Comparison of ENCODE assay signal across 8 cellular contexts in genomic region chr14:61698216-61698980, GRCh38. TPM values are rescaled to one million over a fixed set of nuclear protein-coding genes. Genes with fewer than 3 reads are reported as not detected.
DNase-seq lines count a peak whose midpoint lies in the region; ATAC-seq and TF ChIP-seq lines count a peak whose summit lies in the region.

No MANE protein-coding gene starts in this region.

- peaks cover 3% of the 10 kb centered on the region for H3K27me3 Mint-ChIP-seq in activated naive CD8-positive, alpha-beta T cell treated with anti-CD3 and anti-CD28 coated beads, Interleukin-2, amount 50 U/mL, for 24 hours

- H3K9me3 ChIP-seq in lung (ENCODE audit: control insufficient read depth in 2 of 2, insufficient read depth in 1 of 2, low read length in 1 of 2) = no peaks in the 10 kb centered on the region

- H3K4me3 ChIP-seq in AG04449 (ENCODE audit: low read depth, low read length) (peak overlapping the region; percentile 87), HFF-Myc (replicated peaks; ENCODE audit: low read depth, low read length) (peak overlapping the region; percentile 79), lung (peak overlapping the region; percentile 8)

- peak overlapping the region in 1 of 2 donors; percentile 21 for H3K27ac ChIP-seq in lung (ENCODE audit: low read depth in 1 of 2, low read length in 1 of 2)

- no peaks in the 10 kb centered on the region for H3K36me3 ChIP-seq in lung (ENCODE audit: control insufficient read depth in 2 of 2, insufficient read depth in 2 of 2, low read length in 2 of 2)

- CTCF ChIA-PET in AG04449 (lab: Yijun Ruan, JAX) = interaction anchor here (1.0 to 2.3 kb wide), 5 partner anchors 136 to 236 kb away, joined by 3 to 11 read pairs (median 3); no protein-coding TSS in a partner anchor

- DNase-seq in AG04449 (ENCODE audit: low read depth, low spot score) (no peak), HFF-Myc (ENCODE audit: extremely low read depth, low read depth) (no peak), lung (ENCODE audit: low spot score) (no peak), HPDE6-E6E7 (ENCODE audit: extremely low spot score) (no peak), H4 (ENCODE audit: low spot score) (no peak)
- DNase-seq in activated naive CD8-positive, alpha-beta T cell treated with anti-CD3 and anti-CD28 coated beads, Interleukin-2, amount 50 U/mL, for 24 hours = no peak

- H3K36me3 Mint-ChIP-seq in activated naive CD8-positive, alpha-beta T cell treated with anti-CD3 and anti-CD28 coated beads, Interleukin-2, amount 50 U/mL, for 24 hours (ENCODE audit: low read depth) = peaks cover 51% of the 10 kb centered on the region

- H3K4me1 ChIP-seq in lung (ENCODE audit: control insufficient read depth in 2 of 2, insufficient read depth in 2 of 2, low read length in 2 of 2) = peaks cover 0 to 17% of the 10 kb centered on the region in 2 donors

- POLR2A ChIA-PET in AG04449 (lab: Yijun Ruan, JAX) = interaction anchor here (1.3 to 2.1 kb wide), 3 partner anchors 112 to 145 kb away, joined by 5 to 14 read pairs (median 5); no protein-coding TSS in a partner anchor

- no peak for TF ChIP-seq CTCF in AG04449 (IDR thresholded peaks at IDR 0.05; ENCODE audit: insufficient read depth, low read length, missing control alignments)
- TF ChIP-seq CTCF in HFF-Myc (IDR thresholded peaks at IDR 0.05; ENCODE audit: low read depth, low read length, missing control alignments) = no peak
- TF ChIP-seq CTCF in lung (IDR thresholded peaks at IDR 0.05; ENCODE audit: control extremely low read depth, extremely low read depth) = no peak

- no peak for ATAC-seq in activated naive CD8-positive, alpha-beta T cell treated with anti-CD3 and anti-CD28 coated beads, Interleukin-2, amount 50 U/mL, for 24 hours
- ATAC-seq in lung (ENCODE audit: insufficient read depth, low FRiP score) (no peak), HG03457 (IDR thresholded peaks at IDR 0.05; ENCODE audit: unreplicated experiment) (no peak), GM18519 (IDR thresholded peaks at IDR 0.05; ENCODE audit: low FRiP score, unreplicated experiment) (no peak)

- peaks cover 64% of the 10 kb centered on the region for H3K4me1 Mint-ChIP-seq in activated naive CD8-positive, alpha-beta T cell treated with anti-CD3 and anti-CD28 coated beads, Interleukin-2, amount 50 U/mL, for 24 hours

- H3K27me3 ChIP-seq in lung (ENCODE audit: control insufficient read depth, insufficient read depth) = no peaks in the 10 kb centered on the region

- WGBS in lung, 2 donors = 64 to 81% methylated on average over 2 of the region's 2 CpGs

- H3K27ac Mint-ChIP-seq in activated naive CD8-positive, alpha-beta T cell treated with anti-CD3 and anti-CD28 coated beads, Interleukin-2, amount 50 U/mL, for 24 hours = peak overlapping the region; percentile 95

- H3K4me3 Mint-ChIP-seq in activated naive CD8-positive, alpha-beta T cell treated with anti-CD3 and anti-CD28 coated beads, Interleukin-2, amount 50 U/mL, for 24 hours = peak overlapping the region; percentile 99

- no peaks in the 10 kb centered on the region for H3K9me3 Mint-ChIP-seq in activated naive CD8-positive, alpha-beta T cell treated with anti-CD3 and anti-CD28 coated beads, Interleukin-2, amount 50 U/mL, for 24 hours

RNA-seq across cellular contexts. Expression of gene HIF1A, which starts 3.1 kb away (rescaled TPM):
- 100 to 1,000 TPM; 183 to 291 TPM for total RNA-seq in lung
- polyA plus RNA-seq in lung = 100 to 1,000 TPM in 1 of 2 donors, 10 to 100 TPM in 1; 28.9 to 200 TPM
- 168 and 242 TPM in 2 replicates for total RNA-seq in H4 (2014; rRNA removed; shearing (Covaris generic))

Comparison
In these comparisons a context has a peak if more than half of its experiments do, and no peak if none do; other contexts are left out.
1. H3K4me3 ChIP-seq: peak in every context shown above with its lines; median percentile 87 in AG04449; 79 in HFF-Myc; 8 in lung.